Comparison of ENCODE assay signal across 8 cellular contexts in genomic region chr11:65329944-65330403, GRCh38. TPM values are rescaled to one million over a fixed set of nuclear protein-coding genes. Genes with fewer than 3 reads are reported as not detected.
DNase-seq lines count a peak whose midpoint lies in the region; ATAC-seq lines count a peak whose summit lies in the region.

No MANE protein-coding gene starts in this region.

- H3K4me1 Mint-ChIP-seq in activated T-helper 1 cell treated with anti-CD3 and anti-CD28 coated beads, Interleukin-12 subunit alpha, Interleukin-12 subunit beta, Interleukin-2, Interleukin-4 antibody, amounts not matched to agents 30 ng/mL and 10 ng/mL and 1 ng/mL, durations not matched to agents 14 hours and 24 hours and 36 hours (ENCODE audit: low read depth), result peaks cover 16% of the 10 kb centered on the region

- ATAC-seq in GM18519 (IDR thresholded peaks at IDR 0.05; ENCODE audit: low FRiP score, unreplicated experiment), result no peak

- peaks cover 4% of the 10 kb centered on the region for H3K27me3 Mint-ChIP-seq in activated T-helper 1 cell treated with anti-CD3 and anti-CD28 coated beads, Interleukin-12 subunit alpha, Interleukin-12 subunit beta, Interleukin-2, Interleukin-4 antibody, amounts not matched to agents 30 ng/mL and 10 ng/mL and 1 ng/mL, durations not matched to agents 14 hours and 24 hours and 36 hours (ENCODE audit: insufficient read depth)

- H3K27ac Mint-ChIP-seq in activated T-helper 1 cell treated with anti-CD3 and anti-CD28 coated beads, Interleukin-12 subunit alpha, Interleukin-12 subunit beta, Interleukin-2, Interleukin-4 antibody, amounts not matched to agents 30 ng/mL and 10 ng/mL and 1 ng/mL, durations not matched to agents 14 hours and 24 hours and 36 hours, result no peak overlapping the region

- peaks cover 6% of the 10 kb centered on the region for H3K36me3 Mint-ChIP-seq in activated T-helper 1 cell treated with anti-CD3 and anti-CD28 coated beads, Interleukin-12 subunit alpha, Interleukin-12 subunit beta, Interleukin-2, Interleukin-4 antibody, amounts not matched to agents 30 ng/mL and 10 ng/mL and 1 ng/mL, durations not matched to agents 14 hours and 24 hours and 36 hours (ENCODE audit: low read depth)

- intact Hi-C loops in activated T-helper 1 cell treated with anti-CD3 and anti-CD28 coated beads, Interleukin-12 subunit alpha, Interleukin-12 subunit beta, Interleukin-2, Interleukin-4 antibody, amounts not matched to agents 30 ng/mL and 10 ng/mL and 1 ng/mL, durations not matched to agents 14 hours and 24 hours and 36 hours (cut with micrococcal nuclease), result loop anchor here (1.0 to 10.0 kb wide), 6 partner anchors 55 to 672 kb away; partner anchors contain the start of genes BANF1, CDC42BPG, EIF1AD and POLA2

- H3K4me3 Mint-ChIP-seq in activated T-helper 1 cell treated with anti-CD3 and anti-CD28 coated beads, Interleukin-12 subunit alpha, Interleukin-12 subunit beta, Interleukin-2, Interleukin-4 antibody, amounts not matched to agents 30 ng/mL and 10 ng/mL and 1 ng/mL, durations not matched to agents 14 hours and 24 hours and 36 hours, result no peak overlapping the region

- DNase-seq in DMS 273 (lab: John Stamatoyannopoulos, UW; ENCODE audit: unreplicated experiment), result peak; percentile 95
- peak; percentile 92 for DNase-seq in LoVo (ENCODE audit: low spot score)
- peak; percentile 93 for DNase-seq in RKO (ENCODE audit: low spot score)
- DNase-seq in activated T-helper 1 cell treated with anti-CD3 and anti-CD28 coated beads, Interleukin-12 subunit alpha, Interleukin-12 subunit beta, Interleukin-2, Interleukin-4 antibody, amounts not matched to agents 30 ng/mL and 10 ng/mL and 1 ng/mL, durations not matched to agents 14 hours and 24 hours and 36 hours (ENCODE audit: low spot score), result peak; percentile 67
- peak; percentile 86 for DNase-seq in fibroblast of the conjunctiva (ENCODE audit: low read depth)
- DNase-seq in non-pigmented ciliary epithelial cell (ENCODE audit: low read depth), result peak; percentile 78
- peak; percentile 79 for DNase-seq in stromal cell of bone marrow (ENCODE audit: low read depth)

- no peaks in the 10 kb centered on the region for H3K9me3 Mint-ChIP-seq in activated T-helper 1 cell treated with anti-CD3 and anti-CD28 coated beads, Interleukin-12 subunit alpha, Interleukin-12 subunit beta, Interleukin-2, Interleukin-4 antibody, amounts not matched to agents 30 ng/mL and 10 ng/mL and 1 ng/mL, durations not matched to agents 14 hours and 24 hours and 36 hours

RNA-seq across cellular contexts. Expression of gene DPF2, which starts 3.7 kb away (rescaled TPM):
- total RNA-seq in activated T-helper 1 cell treated with anti-CD3 and anti-CD28 coated beads, Interleukin-12 subunit alpha, Interleukin-12 subunit beta, Interleukin-2, Interleukin-4 antibody, amounts not matched to agents 30 ng/mL and 10 ng/mL and 1 ng/mL, durations not matched to agents 14 hours and 24 hours and 36 hours, result 84.5 and 93.1 TPM in 2 replicates

RNA-seq across cellular contexts. Expression of gene CDC42EP2, which starts 15.3 kb away (rescaled TPM):
- total RNA-seq in activated T-helper 1 cell treated with anti-CD3 and anti-CD28 coated beads, Interleukin-12 subunit alpha, Interleukin-12 subunit beta, Interleukin-2, Interleukin-4 antibody, amounts not matched to agents 30 ng/mL and 10 ng/mL and 1 ng/mL, durations not matched to agents 14 hours and 24 hours and 36 hours, result 1.6 and 2.7 TPM in 2 replicates

RNA-seq across cellular contexts. Expression of gene TIGD3, which starts 24.6 kb away (rescaled TPM):
- 1.1 TPM in 2 replicates for total RNA-seq in activated T-helper 1 cell treated with anti-CD3 and anti-CD28 coated beads, Interleukin-12 subunit alpha, Interleukin-12 subunit beta, Interleukin-2, Interleukin-4 antibody, amounts not matched to agents 30 ng/mL and 10 ng/mL and 1 ng/mL, durations not matched to agents 14 hours and 24 hours and 36 hours

RNA-seq across cellular contexts. Expression of gene SLC25A45, which starts 52.5 kb away (rescaled TPM):
- 15.3 and 19.4 TPM in 2 replicates for total RNA-seq in activated T-helper 1 cell treated with anti-CD3 and anti-CD28 coated beads, Interleukin-12 subunit alpha, Interleukin-12 subunit beta, Interleukin-2, Interleukin-4 antibody, amounts not matched to agents 30 ng/mL and 10 ng/mL and 1 ng/mL, durations not matched to agents 14 hours and 24 hours and 36 hours

RNA-seq across cellular contexts. Expression of gene FRMD8, which starts 56.5 kb away (rescaled TPM):
- 40.5 and 42.3 TPM in 2 replicates for total RNA-seq in activated T-helper 1 cell treated with anti-CD3 and anti-CD28 coated beads, Interleukin-12 subunit alpha, Interleukin-12 subunit beta, Interleukin-2, Interleukin-4 antibody, amounts not matched to agents 30 ng/mL and 10 ng/mL and 1 ng/mL, durations not matched to agents 14 hours and 24 hours and 36 hours
